ENCODE assay signal across 8 cellular contexts in the genomic region with DNA sequence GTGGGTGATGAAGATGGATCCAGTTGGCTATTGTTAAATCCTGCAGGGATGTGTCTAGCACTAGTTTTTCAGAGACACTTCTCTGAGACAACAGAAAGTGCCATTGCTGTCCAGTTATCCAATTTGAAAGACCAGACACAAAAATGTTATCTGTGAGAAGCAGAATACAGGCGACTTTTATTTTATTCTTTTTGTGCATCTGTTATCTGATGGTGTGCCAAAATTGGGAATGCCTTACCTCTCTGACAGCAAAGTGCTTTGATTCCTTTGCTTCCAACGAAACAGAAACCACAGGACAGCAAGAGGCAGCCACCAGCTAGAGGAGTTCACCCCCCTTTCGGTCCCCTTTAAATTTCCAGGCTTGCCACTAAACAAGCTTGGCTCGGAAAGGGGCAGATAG. TPM values are rescaled to one million over a fixed set of nuclear protein-coding genes. Genes with fewer than 3 reads are reported as not detected.
"Had no signal": no experiment of that assay in that cellular context is flagged by ENCODE, and none has a peak within 500 bp of the region (broad histone marks: within the 10 kb centered on the region; RNA-seq: fewer than 3 reads in every experiment).

No MANE protein-coding gene starts in this region.

- H3K4me1 ChIP-seq: HAP-1 had no signal

- H3K36me3 ChIP-seq: HAP-1 had no signal

- H3K9ac ChIP-seq: GM23248 had no signal

- H3K4me3 ChIP-seq: GM23248, HAP-1, K562 had no signal

- ATAC-seq: HCT116, K562 had no signal

- H3K9me3 ChIP-seq: HAP-1 had no signal

- H3K27ac ChIP-seq: GM23248 had no signal

- DNase-seq: GM23248, GOT3, H7, HFFc6, IMR-90 had no signal

RNA-seq across cellular contexts. Expression of gene PRR20G, which starts 17.7 kb away (rescaled TPM):
- polyA plus RNA-seq: GM23248, IMR-90, K562 had no signal
